In genomic region chr1:17333081-17333480, GRCh38 we compare ENCODE assay signal across 28 cellular contexts. TPM values are rescaled to one million over a fixed set of nuclear protein-coding genes. Genes with fewer than 3 reads are reported as not detected.
DNase-seq lines count a peak whose midpoint lies in the region; ATAC-seq, FAIRE-seq and TF ChIP-seq lines count a peak whose summit lies in the region.
"Had no signal": no experiment of that assay in that cellular context is flagged by ENCODE, and none has a peak within 500 bp of the region (broad histone marks: within the 10 kb centered on the region; RNA-seq: fewer than 3 reads in every experiment).

No MANE protein-coding gene starts in this region.

- H3K27ac Mint-ChIP-seq in CD14-positive monocyte: peak overlapping the region in 5 of 7 donors; percentile 0 to 73 (median 46)
- no peak overlapping the region for H3K27ac Mint-ChIP-seq in activated T-helper 1 cell treated with anti-CD3 and anti-CD28 coated beads, Interleukin-12 subunit alpha, Interleukin-12 subunit beta, Interleukin-2, Interleukin-4 antibody, amounts not matched to agents 30 ng/mL and 10 ng/mL and 1 ng/mL, durations not matched to agents 14 hours and 24 hours and 36 hours
- H3K27ac Mint-ChIP-seq: B cell; CD4-positive, alpha-beta memory T cell; CD8-positive, alpha-beta memory T cell had no signal

- no peak for FAIRE-seq in K562 (lab: Jason Lieb, UNC)
- FAIRE-seq: A549, GM12891 had no signal

- no peak overlapping the region for H3K4me3 Mint-ChIP-seq in CD14-positive monocyte
- no peak overlapping the region for H3K4me3 Mint-ChIP-seq in activated T-helper 1 cell treated with anti-CD3 and anti-CD28 coated beads, Interleukin-12 subunit alpha, Interleukin-12 subunit beta, Interleukin-2, Interleukin-4 antibody, amounts not matched to agents 30 ng/mL and 10 ng/mL and 1 ng/mL, durations not matched to agents 14 hours and 24 hours and 36 hours
- H3K4me3 Mint-ChIP-seq: B cell; CD4-positive, alpha-beta memory T cell; CD8-positive, alpha-beta memory T cell had no signal

- H3K9me3 Mint-ChIP-seq in CD14-positive monocyte: peaks cover 0 to 1% (median 0%) of the 10 kb centered on the region in 7 donors
- H3K9me3 Mint-ChIP-seq in activated T-helper 1 cell treated with anti-CD3 and anti-CD28 coated beads, Interleukin-12 subunit alpha, Interleukin-12 subunit beta, Interleukin-2, Interleukin-4 antibody, amounts not matched to agents 30 ng/mL and 10 ng/mL and 1 ng/mL, durations not matched to agents 14 hours and 24 hours and 36 hours: no peaks in the 10 kb centered on the region

- H3K27me3 Mint-ChIP-seq in CD14-positive monocyte (ENCODE audit: low read depth in 3 of 3): peaks cover 0 to 4% (median 0%) of the 10 kb centered on the region in 3 donors
- peaks cover 6% of the 10 kb centered on the region for H3K27me3 Mint-ChIP-seq in activated T-helper 1 cell treated with anti-CD3 and anti-CD28 coated beads, Interleukin-12 subunit alpha, Interleukin-12 subunit beta, Interleukin-2, Interleukin-4 antibody, amounts not matched to agents 30 ng/mL and 10 ng/mL and 1 ng/mL, durations not matched to agents 14 hours and 24 hours and 36 hours (ENCODE audit: insufficient read depth)

- WGBS in K562 (ENCODE audit: insufficient coverage, low coverage, missing lambda C conversion rate): under 1% methylated on average over 8 of the region's 8 CpGs

- in situ Hi-C loops in K562 (cut with MboI): loop anchor here (5.0 kb wide), 1 partner anchor 206 kb away; no protein-coding TSS in a partner anchor

- ATAC-seq in K562 (no peak), HG03342 (IDR thresholded peaks at IDR 0.05; ENCODE audit: unreplicated experiment) (no peak)
- ATAC-seq: A549 had no signal

- no peak overlapping the region for H3K27ac ChIP-seq in K562 (ENCODE audit: extremely low read depth, low read depth, low read length)
- peak overlapping the region; percentile 60 for H3K27ac ChIP-seq in neutrophil
- H3K27ac ChIP-seq: 22Rv1; A549; BLaER1 treated with 17β-estradiol and CSF1 and Interleukin-3, amounts not matched to agents 10 nM and 100 nM; C4-2B had no signal

- intact Hi-C loops in CD14-positive monocyte (cut with micrococcal nuclease) (loop anchor here in 1 of 2 donors (2.0 to 10.0 kb wide), 2 partner anchors 208 to 266 kb away; no protein-coding TSS in a partner anchor), K562 (cut with micrococcal nuclease) (loop anchor here (10.0 kb wide), 2 partner anchors 152 to 278 kb away; partner anchors contain the start of gene SDHB)
- intact Hi-C loops in activated T-helper 1 cell treated with anti-CD3 and anti-CD28 coated beads, Interleukin-12 subunit alpha, Interleukin-12 subunit beta, Interleukin-2, Interleukin-4 antibody, amounts not matched to agents 30 ng/mL and 10 ng/mL and 1 ng/mL, durations not matched to agents 14 hours and 24 hours and 36 hours (cut with micrococcal nuclease): no loop called here

- no peaks in the 10 kb centered on the region for H3K9me1 ChIP-seq in K562 (ENCODE audit: control insufficient read depth, insufficient read depth, low read length)

- TF ChIP-seq CTCF in CD14-positive monocyte (IDR thresholded peaks at IDR 0.05) (no peak), K562 (IDR thresholded peaks at IDR 0.05 in 2 of 3, conservative IDR thresholded peaks at IDR 0.05 in 1 of 3; ENCODE audit: insufficient read depth in 2 of 3, low read depth in 1 of 3, low read length in 3 of 3) (no peak), neutrophil (IDR thresholded peaks at IDR 0.05) (no peak)

- no peaks in the 10 kb centered on the region; the same call in 1 of the 2 replicates for H3K9me3 ChIP-seq in K562 (replicated peaks; ENCODE audit: control insufficient read depth, insufficient read depth, low read depth, low read length)
- H3K9me3 ChIP-seq in neutrophil: no peaks in the 10 kb centered on the region
- H3K9me3 ChIP-seq: A549 had no signal

- H3K27me3 ChIP-seq in K562 (ENCODE audit: control insufficient read depth in 2 of 2, insufficient read depth in 2 of 2, low read length in 2 of 2) (peaks cover 16 to 39% of the 10 kb centered on the region in 2 experiments), neutrophil (no peaks in the 10 kb centered on the region)
- H3K27me3 ChIP-seq: BLaER1 treated with 17β-estradiol and CSF1 and Interleukin-3, amounts not matched to agents 10 nM and 100 nM had no signal

- no TSS peak for BruUV-seq in K562 (replicated peaks; lab: Mats Ljungman, UMichigan)

- CTCF ChIA-PET in K562 (lab: Yijun Ruan, JAX; ENCODE audit: low intra/inter-chr PET ratio): no interaction called here

- H3K4me1 ChIP-seq in K562 (replicated peaks in 1 of 2; ENCODE audit: control insufficient read depth in 2 of 2, insufficient read depth in 2 of 2, low read length in 2 of 2): no peaks in the 10 kb centered on the region; a peak in 1 of 5 replicates
- peaks cover 8 to 13% of the 10 kb centered on the region in 2 experiments for H3K4me1 ChIP-seq in neutrophil (ENCODE audit: control insufficient read depth in 1 of 2, insufficient read depth in 1 of 2, low read depth in 1 of 2, low read length in 1 of 2)
- H3K4me1 ChIP-seq: A549; BLaER1 treated with 17β-estradiol and CSF1 and Interleukin-3, amounts not matched to agents 10 nM and 100 nM had no signal

- H3K36me3 ChIP-seq in K562 (ENCODE audit: control insufficient read depth, insufficient read depth, low read length) (no peaks in the 10 kb centered on the region), neutrophil (peaks cover 99% of the 10 kb centered on the region)
- H3K36me3 ChIP-seq: BLaER1 treated with 17β-estradiol and CSF1 and Interleukin-3, amounts not matched to agents 10 nM and 100 nM had no signal

- no peak overlapping the region for H2AFZ ChIP-seq in K562 (ENCODE audit: low read depth, low read length)

- H4K20me1 ChIP-seq in K562 (replicated peaks; ENCODE audit: control insufficient read depth, insufficient read depth, low read length): 0 out of 2 replicates have a peak, but pooled peaks cover 3% of the 10 kb centered on the region
- H4K20me1 ChIP-seq: BLaER1 treated with 17β-estradiol and CSF1 and Interleukin-3, amounts not matched to agents 10 nM and 100 nM had no signal

- no peak overlapping the region for H3K4me2 ChIP-seq in K562 (ENCODE audit: insufficient read depth, low read length)
- H3K4me2 ChIP-seq: A549; BLaER1 treated with 17β-estradiol and CSF1 and Interleukin-3, amounts not matched to agents 10 nM and 100 nM had no signal

- POLR2A ChIA-PET in K562 (lab: Yijun Ruan, JAX): interaction anchor here (0.7 kb wide), 1 partner anchor 287 kb away, joined by 3 read pairs; no protein-coding TSS in a partner anchor

- H3K9ac ChIP-seq in K562 (ENCODE audit: insufficient read depth in 1 of 2, low read depth in 2 of 2, low read length in 2 of 2): no peak overlapping the region
- H3K9ac ChIP-seq: BLaER1 treated with 17β-estradiol and CSF1 and Interleukin-3, amounts not matched to agents 10 nM and 100 nM had no signal

- no peak for DNase-seq in CD14-positive monocyte (ENCODE audit: low spot score)
- DNase-seq in K562 (ENCODE audit: extremely low read depth in 1 of 4, low spot score in 3 of 4): peak in 1 of 4 experiments; percentile 3
- DNase-seq in activated T-helper 1 cell treated with anti-CD3 and anti-CD28 coated beads, Interleukin-12 subunit alpha, Interleukin-12 subunit beta, Interleukin-2, Interleukin-4 antibody, amounts not matched to agents 30 ng/mL and 10 ng/mL and 1 ng/mL, durations not matched to agents 14 hours and 24 hours and 36 hours (ENCODE audit: low spot score): no peak
- no peak for DNase-seq in NCI-H524 treated with DMSO at 0.1 percent for 48 hours (lab: John Stamatoyannopoulos, UW)
- DNase-seq: AML-193; CD4-positive, alpha-beta memory T cell; CD4-positive, CD25-positive, alpha-beta regulatory T cell; CD8-positive, alpha-beta memory T cell; COR-L47; DMS 273 treated with DMSO at 0.1 percent for 48 hours; DMS153; DMS53; DMS79; DND-41; EL; GDM1 had no signal

- TF ChIP-seq RAD21 in K562 (CRISPR knock-in tag; conservative IDR thresholded peaks at IDR 0.05 in 1 of 2, IDR thresholded peaks at IDR 0.05 in 1 of 2): no peak

- H3K79me2 ChIP-seq in K562 (ENCODE audit: control insufficient read depth, insufficient read depth, low read length): no peaks in the 10 kb centered on the region

- TF ChIP-seq EP300 in K562 (IDR thresholded peaks at IDR 0.05; ENCODE audit: low read length): no peak

- H3K4me3 ChIP-seq in K562 (no peak overlapping the region), neutrophil (ENCODE audit: low read depth in 1 of 2, low read length in 1 of 2) (no peak overlapping the region)
- H3K4me3 ChIP-seq: A549; BLaER1 treated with 17β-estradiol and CSF1 and Interleukin-3, amounts not matched to agents 10 nM and 100 nM had no signal

- TF ChIP-seq POLR2A in K562 (conservative IDR thresholded peaks at IDR 0.05): no peak

- peaks cover 4% of the 10 kb centered on the region for H3K4me1 Mint-ChIP-seq in CD14-positive monocyte
- peaks cover 5% of the 10 kb centered on the region for H3K4me1 Mint-ChIP-seq in activated T-helper 1 cell treated with anti-CD3 and anti-CD28 coated beads, Interleukin-12 subunit alpha, Interleukin-12 subunit beta, Interleukin-2, Interleukin-4 antibody, amounts not matched to agents 30 ng/mL and 10 ng/mL and 1 ng/mL, durations not matched to agents 14 hours and 24 hours and 36 hours (ENCODE audit: low read depth)
- H3K4me1 Mint-ChIP-seq: B cell; CD4-positive, CD25-positive, alpha-beta regulatory T cell had no signal

- peaks cover 80 to 96% of the 10 kb centered on the region in 2 donors for H3K36me3 Mint-ChIP-seq in CD14-positive monocyte
- H3K36me3 Mint-ChIP-seq in activated T-helper 1 cell treated with anti-CD3 and anti-CD28 coated beads, Interleukin-12 subunit alpha, Interleukin-12 subunit beta, Interleukin-2, Interleukin-4 antibody, amounts not matched to agents 30 ng/mL and 10 ng/mL and 1 ng/mL, durations not matched to agents 14 hours and 24 hours and 36 hours (ENCODE audit: low read depth): no peaks in the 10 kb centered on the region
- H3K36me3 Mint-ChIP-seq: CD4-positive, alpha-beta memory T cell; CD4-positive, CD25-positive, alpha-beta regulatory T cell; CD8-positive, alpha-beta memory T cell had no signal

RNA-seq across cellular contexts. Expression of gene PADI4, which starts 25.1 kb away (rescaled TPM):
- polyA plus RNA-seq in CD14-positive monocyte: 100 to 1,000 TPM; 160 to 164 TPM
- total RNA-seq in K562 (2011; cell fraction: chromatin; rRNA removed; ENCODE audit: low replicate concordance): 0.37 and 0.81 TPM in 2 replicates
- total RNA-seq in K562 (2011; cell fraction: nucleolus; rRNA removed): 0.92 TPM in 1 of 2 replicates, not detected in the other
- 0.66 TPM in 1 of 2 replicates, not detected in the other for total RNA-seq in K562 (2011; cell fraction: nucleoplasm; rRNA removed)
- total RNA-seq in K562 (2014; rRNA removed): not detected in 2 replicates
- not detected in 2 replicates for total RNA-seq in K562 (2014; rRNA removed; fragmentation: Illumina TruSeq; extraction: Trizol)
- not detected in 2 replicates for total RNA-seq in K562 (2015; rRNA removed; fragmentation: Illumina TruSeq; extraction: Trizol)
- 0.33 TPM in 1 of 2 replicates, not detected in the other for total RNA-seq in K562 (2021)
- polyA plus RNA-seq in K562 (2011; rRNA removed): 0.09 TPM in 1 of 2 replicates, not detected in the other
- polyA plus RNA-seq in K562 (2011; cell fraction: cytosol; rRNA removed): 0.15 and 1.3 TPM in 2 replicates
- 0.10 and 0.58 TPM in 2 replicates for polyA plus RNA-seq in K562 (2011; cell fraction: nucleus; rRNA removed)
- 0.04 and 0.17 TPM in 2 replicates for polyA plus RNA-seq in K562 (2012)
- not detected in 2 replicates for polyA plus RNA-seq in K562 (2014; fragmentation: Illumina TruSeq; extraction: Trizol)
- polyA plus RNA-seq in K562 (2014; fragmentation: Nextera tagmentation; extraction: Ambion mirVana): under 1 TPM in 1 of 2 experiments, not detected in 1; 0.22 TPM
- not detected in 2 replicates for polyA plus RNA-seq in K562 (2014; rRNA removed)
- not detected in 2 replicates for polyA minus RNA-seq in K562 (2011; rRNA and poly(A)+ RNA removed)
- polyA minus RNA-seq in K562 (2011; cell fraction: cytosol; rRNA and poly(A)+ RNA removed): not detected in 2 replicates
- 0.27 TPM in 1 of 2 replicates, not detected in the other for polyA minus RNA-seq in K562 (2011; cell fraction: nucleus; rRNA and poly(A)+ RNA removed)
- total RNA-seq in activated T-helper 1 cell treated with anti-CD3 and anti-CD28 coated beads, Interleukin-12 subunit alpha, Interleukin-12 subunit beta, Interleukin-2, Interleukin-4 antibody, amounts not matched to agents 30 ng/mL and 10 ng/mL and 1 ng/mL, durations not matched to agents 14 hours and 24 hours and 36 hours: 0.17 TPM in 1 of 2 replicates, not detected in the other
- total RNA-seq: Daoy, G401 had no signal
- polyA plus RNA-seq: A549, BJ had no signal

RNA-seq across cellular contexts. Expression of gene PADI6, which starts 38.9 kb away (rescaled TPM):
- polyA plus RNA-seq in CD14-positive monocyte (under 1 TPM; 0.66 to 0.78 TPM), K562 (2011; rRNA removed) (not detected in 2 replicates), K562 (2014; fragmentation: Illumina TruSeq; extraction: Trizol) (not detected in 2 replicates), K562 (2014; fragmentation: Nextera tagmentation; extraction: Ambion mirVana) (not detected), K562 (2014; rRNA removed) (not detected in 2 replicates)
- not detected in 2 replicates for total RNA-seq in K562 (2011; cell fraction: chromatin; rRNA removed; ENCODE audit: low replicate concordance)
- not detected in 2 replicates for total RNA-seq in K562 (2011; cell fraction: nucleolus; rRNA removed)
- total RNA-seq in K562 (2011; cell fraction: nucleoplasm; rRNA removed): not detected in 2 replicates
- total RNA-seq in K562 (2014; rRNA removed) (not detected in 2 replicates), K562 (2014; rRNA removed; fragmentation: Illumina TruSeq; extraction: Trizol) (not detected in 2 replicates), K562 (2015; rRNA removed; fragmentation: Illumina TruSeq; extraction: Trizol) (not detected in 2 replicates), K562 (2021) (not detected in 2 replicates)
- polyA plus RNA-seq in K562 (2011; cell fraction: cytosol; rRNA removed): not detected in 2 replicates
- polyA plus RNA-seq in K562 (2011; cell fraction: nucleus; rRNA removed): not detected in 2 replicates
- polyA plus RNA-seq in K562 (2012): not detected in 2 replicates
- not detected in 2 replicates for polyA minus RNA-seq in K562 (2011; rRNA and poly(A)+ RNA removed)
- not detected in 2 replicates for polyA minus RNA-seq in K562 (2011; cell fraction: cytosol; rRNA and poly(A)+ RNA removed)
- not detected in 2 replicates for polyA minus RNA-seq in K562 (2011; cell fraction: nucleus; rRNA and poly(A)+ RNA removed)
- total RNA-seq in activated T-helper 1 cell treated with anti-CD3 and anti-CD28 coated beads, Interleukin-12 subunit alpha, Interleukin-12 subunit beta, Interleukin-2, Interleukin-4 antibody, amounts not matched to agents 30 ng/mL and 10 ng/mL and 1 ng/mL, durations not matched to agents 14 hours and 24 hours and 36 hours: not detected in 2 replicates
- total RNA-seq: A172; B cell; CD4-positive, alpha-beta memory T cell; CD4-positive, CD25-positive, alpha-beta regulatory T cell; CD8-positive, alpha-beta memory T cell; Daoy; G401 had no signal
- polyA plus RNA-seq: A549; BJ; CD8-positive, alpha-beta memory T cell had no signal
